ENCODE assay signal across 2 cellular contexts in genomic region chr2:55489467-55490062, GRCh38.
TF ChIP-seq lines count a peak whose summit lies in the region.

No MANE protein-coding gene starts in this region.

TF ChIP-seq in GM23338, 12 proteins besides CTCF, POLR2A, EP300 and RAD21:
- TF ChIP-seq ZNF462 (CRISPR knock-in tag; IDR thresholded peaks at IDR 0.05), result no peak
- no peak for TF ChIP-seq ZNF331 (CRISPR knock-in tag; IDR thresholded peaks at IDR 0.05; ENCODE audit: low read depth)
- TF ChIP-seq EZH2phosphoT487 (IDR thresholded peaks at IDR 0.05; ENCODE audit: unreplicated experiment), result no peak
- no peak for TF ChIP-seq NANOG (IDR thresholded peaks at IDR 0.05; ENCODE audit: borderline replicate concordance)
- TF ChIP-seq ETS1 (IDR thresholded peaks at IDR 0.05), result no peak
- no peak for TF ChIP-seq ZNF114 (CRISPR knock-in tag; IDR thresholded peaks at IDR 0.05)
- TF ChIP-seq REST (IDR thresholded peaks at IDR 0.05; ENCODE audit: unreplicated experiment), result no peak
- no peak for TF ChIP-seq POLR2AphosphoS5 (IDR thresholded peaks at IDR 0.05; ENCODE audit: low read depth)
- no peak for TF ChIP-seq JUNB (IDR thresholded peaks at IDR 0.05; ENCODE audit: unreplicated experiment)
- no peak for TF ChIP-seq STAT1 (IDR thresholded peaks at IDR 0.05; ENCODE audit: unreplicated experiment)
- TF ChIP-seq CREB1 (CRISPR knock-in tag; IDR thresholded peaks at IDR 0.05; ENCODE audit: low read depth), result no peak
- no peak for TF ChIP-seq EZH2 (IDR thresholded peaks at IDR 0.05; ENCODE audit: low read depth, unreplicated experiment)

TF ChIP-seq in K562, 482 proteins besides CTCF, POLR2A, EP300 and RAD21:
- peak; percentile 54; the same call in 1 of the 2 replicates for TF ChIP-seq CEBPG (CRISPR knock-in tag; IDR thresholded peaks at IDR 0.05)
- TF ChIP-seq CEBPG (tag; conservative IDR thresholded peaks at IDR 0.05 in 1 of 2, IDR thresholded peaks at IDR 0.05 in 1 of 2), result peak; percentile 30 to 75; a peak in 3 of 4 replicates
- TF ChIP-seq HDAC1 (IDR thresholded peaks at IDR 0.05), result no peak
- TF ChIP-seq ATF2 (CRISPR knock-in tag; IDR thresholded peaks at IDR 0.05), result no peak
- TF ChIP-seq ATF3 (IDR thresholded peaks at IDR 0.05), result peak; percentile 82
- no peak for TF ChIP-seq ATF3 (CRISPR knock-in tag; conservative IDR thresholded peaks at IDR 0.05)
- peak; percentile 18 to 49; a peak in 2 of 4 replicates for TF ChIP-seq TRIM24 (IDR thresholded peaks at IDR 0.05)
- no peak for TF ChIP-seq BRCA1 (IDR thresholded peaks at IDR 0.05)
- TF ChIP-seq BRCA1 (CRISPR knock-in tag; IDR thresholded peaks at IDR 0.05), result no peak
- no peak for TF ChIP-seq FOXO4 (CRISPR knock-in tag; IDR thresholded peaks at IDR 0.05)
- 0 out of 2 replicates have a peak, but pooled peaks have one; percentile 45 for TF ChIP-seq ZSCAN32 (CRISPR knock-in tag; IDR thresholded peaks at IDR 0.05)
- TF ChIP-seq RAD51 (IDR thresholded peaks at IDR 0.05; ENCODE audit: borderline replicate concordance, low read depth), result peak; percentile 42
- TF ChIP-seq TOE1 (IDR thresholded peaks at IDR 0.05; ENCODE audit: borderline replicate concordance), result peak; percentile 74; the same call in 1 of the 2 replicates
- no peak for TF ChIP-seq TOE1 (CRISPR knock-in tag; IDR thresholded peaks at IDR 0.05; ENCODE audit: borderline replicate concordance, low read depth)
- TF ChIP-seq TFE3 (CRISPR knock-in tag; IDR thresholded peaks at IDR 0.05), result peak; percentile 87
